In the genomic region with DNA sequence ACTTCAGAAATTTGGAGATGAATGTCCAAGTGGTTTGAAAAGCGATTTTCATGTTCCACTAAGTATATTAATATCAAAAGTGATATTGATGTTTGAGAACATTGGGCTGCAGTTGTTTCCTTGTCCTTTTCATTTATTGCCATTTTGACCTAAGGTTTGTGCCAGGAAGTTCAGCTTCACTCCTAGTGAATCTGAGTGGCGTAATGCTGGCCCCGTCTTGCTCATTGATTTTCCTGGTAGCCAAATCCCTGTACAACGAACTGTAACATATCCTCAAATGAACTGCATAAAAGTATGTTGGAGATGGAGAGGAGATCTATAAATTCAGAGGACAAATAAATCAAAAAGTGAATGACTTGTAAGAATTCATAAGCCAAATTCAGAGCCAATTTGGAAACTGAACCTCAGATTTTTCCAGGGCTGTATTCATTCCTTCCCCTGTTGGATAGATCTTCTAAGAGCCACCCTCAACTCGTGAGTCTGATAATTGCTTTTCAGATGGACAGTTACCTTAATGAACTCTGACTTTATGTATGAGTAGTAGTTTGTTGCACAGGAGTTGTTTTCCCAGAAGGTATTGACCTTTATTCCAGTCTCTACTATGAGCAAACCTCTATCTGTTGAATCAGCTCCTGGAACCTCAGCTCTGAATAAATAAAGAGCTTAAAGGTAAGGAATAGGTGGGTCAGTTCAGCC, we compare ENCODE assay signal across 21 cellular contexts.
"Had no signal": no experiment of that assay in that cellular context is flagged by ENCODE, and none has a peak within 500 bp of the region (broad histone marks: within the 10 kb centered on the region; RNA-seq: fewer than 3 reads in every experiment).

No MANE protein-coding gene starts in this region.

- H3K4me3 Mint-ChIP-seq: activated CD8-positive, alpha-beta T cell treated with anti-CD3 and anti-CD28 coated beads for 36 hours; brain; central memory CD8-positive, alpha-beta T cell; neural progenitor cell had no signal

- H3K36me3 ChIP-seq: heart left ventricle, neural progenitor cell had no signal

- ATAC-seq: activated naive CD4-positive, alpha-beta T cell treated with anti-CD3 and anti-CD28 coated beads, Interleukin-2, amount 50 U/mL, for 72 hours; heart left ventricle had no signal

- DNase-seq: activated CD4-positive, alpha-beta T cell treated with anti-CD3 and anti-CD28 coated beads for 48 hours; activated CD8-positive, alpha-beta memory T cell treated with anti-CD3 and anti-CD28 coated beads, Interleukin-2, amount 50 U/mL, for 4 hours; activated CD8-positive, alpha-beta T cell treated with anti-CD3 and anti-CD28 coated beads for 36 hours; activated effector memory CD4-positive, alpha-beta T cell treated with anti-CD3 and anti-CD28 coated beads, Interleukin-2, amount 50 U/mL, for 16 hours; activated T-cell treated with anti-CD3 and anti-CD28 coated beads, Interleukin-2, amount 50 U/mL, for 48 hours; amniotic stem cell; cortex of kidney; effector CD8-positive, alpha-beta T cell; heart left ventricle; left cardiac atrium; naive B cell; stimulated activated CD4-positive, alpha-beta T cell treated with anti-CD3 and anti-CD28 coated beads, Interleukin-2, amount 100 ng/mL, for 48 hours; stimulated activated naive CD4-positive, alpha-beta T cell; trophoblast cell had no signal

- H3K4me1 ChIP-seq: neural progenitor cell had no signal

- H3K36me3 Mint-ChIP-seq: activated naive CD4-positive, alpha-beta T cell treated with anti-CD3 and anti-CD28 coated beads, Interleukin-2, amount 50 U/mL, for 72 hours; brain; neural progenitor cell had no signal

- H3K4me1 Mint-ChIP-seq: brain had no signal

- H3K27ac ChIP-seq: heart left ventricle, neural progenitor cell had no signal

- H3K27me3 ChIP-seq: heart left ventricle, neural progenitor cell had no signal

- H3K9me3 ChIP-seq: heart left ventricle had no signal

- H3K4me3 ChIP-seq: heart left ventricle, lung, neural progenitor cell had no signal

- FAIRE-seq: endothelial cell of umbilical vein, frontal cortex had no signal

- H3K9ac ChIP-seq: neural progenitor cell had no signal

- H3K9me3 Mint-ChIP-seq: activated CD8-positive, alpha-beta T cell treated with anti-CD3 and anti-CD28 coated beads for 36 hours; activated naive CD4-positive, alpha-beta T cell treated with anti-CD3 and anti-CD28 coated beads, Interleukin-2, amount 50 U/mL, for 72 hours; brain; central memory CD8-positive, alpha-beta T cell; naive B cell; neural progenitor cell had no signal

- H3K27ac Mint-ChIP-seq: activated CD8-positive, alpha-beta T cell treated with anti-CD3 and anti-CD28 coated beads for 36 hours; activated naive CD4-positive, alpha-beta T cell treated with anti-CD3 and anti-CD28 coated beads, Interleukin-2, amount 50 U/mL, for 72 hours; brain had no signal

- H3K27me3 Mint-ChIP-seq: activated CD8-positive, alpha-beta T cell treated with anti-CD3 and anti-CD28 coated beads for 36 hours; brain; central memory CD8-positive, alpha-beta T cell; naive B cell had no signal
